16 cellular contexts compared by ENCODE assay signal in genomic region chr1:218778257-218778656, GRCh38.
DNase-seq lines count a peak whose midpoint lies in the region; ATAC-seq, FAIRE-seq and TF ChIP-seq lines count a peak whose summit lies in the region.
"Had no signal": no experiment of that assay in that cellular context is flagged by ENCODE, and none has a peak within 500 bp of the region (broad histone marks: within the 10 kb centered on the region; RNA-seq: fewer than 3 reads in every experiment).

No MANE protein-coding gene starts in this region.

- peaks cover 57% of the 10 kb centered on the region for H3K4me1 ChIP-seq in cardiac muscle cell (ENCODE audit: low read depth)
- H3K4me1 ChIP-seq in PC-3 (ENCODE audit: insufficient read depth, low read length), result peaks cover 28% of the 10 kb centered on the region
- H3K4me1 ChIP-seq: BLaER1 treated with 17β-estradiol and CSF1 and Interleukin-3, amounts not matched to agents 10 nM and 100 nM had no signal

- no peaks in the 10 kb centered on the region for H4K20me1 ChIP-seq in PC-3 (ENCODE audit: low read length)
- H4K20me1 ChIP-seq: BLaER1 treated with 17β-estradiol and CSF1 and Interleukin-3, amounts not matched to agents 10 nM and 100 nM had no signal

- DNase-seq in cardiac muscle cell (ENCODE audit: low read depth in 1 of 2, low spot score in 1 of 2) (no peak), left ventricle myocardium superior (no peak), PC-3 (peak; percentile 54), myocyte (ENCODE audit: low read depth) (peak; percentile 9), NOMO-1 treated with dmso at 0.1 percent for 144 hours (lab: John Stamatoyannopoulos, UW; ENCODE audit: unreplicated experiment) (no peak), activated gamma-delta T cell (lab: John Stamatoyannopoulos, UW) (no peak), H54 (ENCODE audit: insufficient read length, low spot score) (no peak)
- DNase-seq: 8988T; ACHN; CD4-positive, CD25-positive, alpha-beta regulatory T cell; DMS53; GOT3 had no signal

- peak overlapping the region; percentile 26 for H3K4me2 ChIP-seq in PC-3 (ENCODE audit: low read length)
- H3K4me2 ChIP-seq: BLaER1 treated with 17β-estradiol and CSF1 and Interleukin-3, amounts not matched to agents 10 nM and 100 nM had no signal

- H3K36me3 ChIP-seq in cardiac muscle cell (no peaks in the 10 kb centered on the region), PC-3 (ENCODE audit: low read depth, low read length) (no peaks in the 10 kb centered on the region)
- H3K36me3 ChIP-seq: BLaER1 treated with 17β-estradiol and CSF1 and Interleukin-3, amounts not matched to agents 10 nM and 100 nM; HAP-1 had no signal

- no TSS peak for BruUV-seq in PC-3 (replicated peaks; lab: Mats Ljungman, UMichigan)

- FAIRE-seq in H54 (lab: Jason Lieb, UNC), result no peak
- FAIRE-seq: G401.6, GM12891 had no signal

- CTCF ChIA-PET in PC-3 (lab: Charles Lee), result interaction anchor here (0.6 kb wide), 1 partner anchor 886 kb away, joined by 9 read pairs; no protein-coding TSS in a partner anchor

- no peak for ATAC-seq in left ventricle myocardium superior
- ATAC-seq in PC-3, result no peak

- H3K79me2 ChIP-seq in PC-3 (ENCODE audit: low read length), result no peaks in the 10 kb centered on the region

- H3K27me3 ChIP-seq in cardiac muscle cell (no peaks in the 10 kb centered on the region), PC-3 (ENCODE audit: low read length) (no peaks in the 10 kb centered on the region)
- H3K27me3 ChIP-seq: BLaER1 treated with 17β-estradiol and CSF1 and Interleukin-3, amounts not matched to agents 10 nM and 100 nM had no signal

- peak overlapping the region; percentile 89 for H3K27ac ChIP-seq in cardiac muscle cell
- H3K27ac ChIP-seq in PC-3 (ENCODE audit: low read length), result peak overlapping the region; percentile 78
- H3K27ac ChIP-seq: BLaER1 treated with 17β-estradiol and CSF1 and Interleukin-3, amounts not matched to agents 10 nM and 100 nM had no signal

- no peak for TF ChIP-seq POLR2A in H54 (IDR thresholded peaks at IDR 0.05; ENCODE audit: low read depth, low read length)

- H3K9me2 ChIP-seq in PC-3 (replicated peaks; ENCODE audit: low read length), result no peaks in the 10 kb centered on the region

- TF ChIP-seq CTCF in cardiac muscle cell (IDR thresholded peaks at IDR 0.05; ENCODE audit: low read depth, low read length) (no peak), PC-3 (conservative IDR thresholded peaks at IDR 0.05; ENCODE audit: low read depth, low read length) (no peak)

- H3K4me3 ChIP-seq in cardiac muscle cell (no peak overlapping the region), PC-3 (ENCODE audit: low read length) (no peak overlapping the region)
- H3K4me3 ChIP-seq: BLaER1 treated with 17β-estradiol and CSF1 and Interleukin-3, amounts not matched to agents 10 nM and 100 nM; HAP-1 had no signal

- H3F3A ChIP-seq in PC-3 (ENCODE audit: low read length, unreplicated experiment), result peaks cover 6% of the 10 kb centered on the region

- intact Hi-C loops in left ventricle myocardium superior (cut with micrococcal nuclease) (no loop called here), PC-3 (cut with micrococcal nuclease) (loop anchor here (2.0 to 10.0 kb wide), 3 partner anchors 117 to 433 kb away; partner anchors contain the start of gene TGFB2)

- H3K9me3 ChIP-seq in cardiac muscle cell (ENCODE audit: low read depth) (no peaks in the 10 kb centered on the region), PC-3 (ENCODE audit: low read length) (no peaks in the 10 kb centered on the region)
- H3K9me3 ChIP-seq: BLaER1 treated with 17β-estradiol and CSF1 and Interleukin-3, amounts not matched to agents 10 nM and 100 nM; HAP-1 had no signal

- no peak overlapping the region; the same call in 1 of the 2 replicates for H3K9ac ChIP-seq in PC-3 (ENCODE audit: low read length)
- H3K9ac ChIP-seq: BLaER1 treated with 17β-estradiol and CSF1 and Interleukin-3, amounts not matched to agents 10 nM and 100 nM had no signal

- H2AFZ ChIP-seq in PC-3 (ENCODE audit: low read length), result no peak overlapping the region

- POLR2A ChIA-PET in PC-3 (lab: Charles Lee; ENCODE audit: unreplicated experiment), result interaction anchor here (0.6 kb wide), 1 partner anchor 18 kb away, joined by 3 read pairs; no protein-coding TSS in a partner anchor

Comparison
In these comparisons a context has a peak if more than half of its experiments do, and no peak if none do; other contexts are left out.
1. DNase-seq: peak in PC-3 (single experiment) and myocyte (single experiment); none in cardiac muscle cell (0 of 2), left ventricle myocardium superior (single experiment), NOMO-1 treated with dmso at 0.1 percent for 144 hours (single experiment), activated gamma-delta T cell (single experiment) and H54 (single experiment).